ENCODE assay signal across 20 cellular contexts in genomic region chr1:30100186-30100862, GRCh38.
DNase-seq lines count a peak whose midpoint lies in the region; ATAC-seq, FAIRE-seq and TF ChIP-seq lines count a peak whose summit lies in the region.
"Had no signal": no experiment of that assay in that cellular context is flagged by ENCODE, and none has a peak within 500 bp of the region (broad histone marks: within the 10 kb centered on the region; RNA-seq: fewer than 3 reads in every experiment).

No MANE protein-coding gene starts in this region.

- 93% methylated on average over 11 of the region's 12 CpGs; no CpG with 5 or more reads in 1 of the 2 experiments for WGBS in H1 (ENCODE audit: extremely low coverage in 1 of 2, insufficient coverage in 1 of 2, insufficient read length in 1 of 2, insufficient replicate concordance in 2 of 2, low coverage in 1 of 2, low lambda C conversion rate in 2 of 2, missing lambda C conversion rate in 1 of 2), 2 experiments

- CTCF ChIA-PET in H1 (lab: Charles Lee; ENCODE audit: partially characterized antibody): interaction anchor here (0.6 to 1.6 kb wide), 7 partner anchors 9 to 399 kb away, joined by 3 to 6 read pairs (median 3); no protein-coding TSS in a partner anchor
- CTCF ChIA-PET in activated CD4-positive, alpha-beta memory T cell treated with anti-CD3 and anti-CD28 coated beads for 36 hours (lab: Charles Lee): interaction anchor here (1.2 kb wide), 1 partner anchor 14 kb away, joined by 3 read pairs; no protein-coding TSS in a partner anchor

- peaks cover 85% of the 10 kb centered on the region for H3K27me3 ChIP-seq in left ventricle myocardium inferior (ENCODE audit: low read depth)
- no peaks in the 10 kb centered on the region for H3K27me3 ChIP-seq in H1 (replicated peaks in 1 of 4; ENCODE audit: control insufficient read depth in 3 of 4, extremely low read depth in 1 of 4, insufficient read depth in 3 of 4, low read length in 3 of 4)
- H3K27me3 ChIP-seq in osteoblast (ENCODE audit: insufficient read depth, low read length): peaks cover 6% of the 10 kb centered on the region

- no peak for FAIRE-seq in H1 (lab: Jason Lieb, UNC)
- no peak for FAIRE-seq in kidney (lab: Jason Lieb, UNC)
- FAIRE-seq: G401.6, GM12892, GM19239 had no signal

- H3K27ac ChIP-seq in left ventricle myocardium inferior (replicated peaks): no peak overlapping the region
- H3K27ac ChIP-seq in H1 (ENCODE audit: low read depth, low read length): no peak overlapping the region
- H3K27ac ChIP-seq in kidney (ENCODE audit: low read depth in 2 of 2, low read length in 2 of 2): no peak overlapping the region
- H3K27ac ChIP-seq in osteoblast (ENCODE audit: low read depth, low read length): no peak overlapping the region

- no peak overlapping the region for H3K56ac ChIP-seq in H1 (replicated peaks; ENCODE audit: insufficient read length, low read depth, low read length)

- H3K36me3 ChIP-seq in left ventricle myocardium inferior (no peaks in the 10 kb centered on the region), H1 (ENCODE audit: control insufficient read depth in 2 of 4, insufficient read depth in 4 of 4, low read length in 3 of 4) (no peaks in the 10 kb centered on the region), kidney (ENCODE audit: control insufficient read depth in 1 of 2, insufficient read depth in 2 of 2, low read length in 2 of 2) (no peaks in the 10 kb centered on the region), osteoblast (ENCODE audit: insufficient read depth, low read length) (no peaks in the 10 kb centered on the region)

- ATAC-seq in left cardiac atrium (peak; percentile 80 to 88), GM21825 (IDR thresholded peaks at IDR 0.05; ENCODE audit: unreplicated experiment) (no peak), GM21381 (IDR thresholded peaks at IDR 0.05; ENCODE audit: unreplicated experiment) (no peak)

- no peak overlapping the region for H2BK120ac ChIP-seq in H1 (replicated peaks; ENCODE audit: low read depth, low read length)

- no peak overlapping the region for H3K23ac ChIP-seq in H1 (ENCODE audit: insufficient read length)

- no peak for TF ChIP-seq RAD21 in H1 (IDR thresholded peaks at IDR 0.05 in 1 of 2, conservative IDR thresholded peaks at IDR 0.05 in 1 of 2; ENCODE audit: low read depth in 2 of 2, low read length in 2 of 2)

- H3K79me2 ChIP-seq in H1 (ENCODE audit: control insufficient read depth in 1 of 2, insufficient read depth in 2 of 2, low read length in 2 of 2) (no peaks in the 10 kb centered on the region), osteoblast (ENCODE audit: insufficient read depth, low read length) (no peaks in the 10 kb centered on the region)

- H3K4me2 ChIP-seq in H1 (ENCODE audit: insufficient read depth in 1 of 2, low read depth in 2 of 2, low read length in 2 of 2) (no peak overlapping the region), osteoblast (ENCODE audit: insufficient read depth, low read length) (no peak overlapping the region)

- peaks cover 13% of the 10 kb centered on the region for H3K27me3 Mint-ChIP-seq in activated CD4-positive, alpha-beta memory T cell treated with anti-CD3 and anti-CD28 coated beads for 36 hours

- no peaks in the 10 kb centered on the region for H3K79me1 ChIP-seq in H1 (ENCODE audit: low read depth, low read length)

- H4K91ac ChIP-seq in H1 (replicated peaks; ENCODE audit: insufficient read length, low read length): no peak overlapping the region

- TF ChIP-seq EP300 in H1 (IDR thresholded peaks at IDR 0.05; ENCODE audit: borderline replicate concordance in 1 of 2, low read depth in 2 of 2, low read length in 2 of 2): no peak

- H4K5ac ChIP-seq in H1 (ENCODE audit: insufficient read length, low read depth, low read length): no peak overlapping the region

- no peak for TF ChIP-seq CTCF in left ventricle myocardium inferior (IDR thresholded peaks at IDR 0.05; ENCODE audit: borderline replicate concordance)
- TF ChIP-seq CTCF in H1 (IDR thresholded peaks at IDR 0.05; ENCODE audit: control extremely low read depth in 1 of 3, insufficient read depth in 1 of 3, low read depth in 1 of 3, low read length in 3 of 3): no peak
- TF ChIP-seq CTCF in kidney (IDR thresholded peaks at IDR 0.05; ENCODE audit: borderline replicate concordance, extremely low read depth, insufficient read depth): no peak
- TF ChIP-seq CTCF in osteoblast (IDR thresholded peaks at IDR 0.05; ENCODE audit: extremely low read depth, low read depth, low read length): no peak

- no peaks in the 10 kb centered on the region for H3K4me1 Mint-ChIP-seq in activated CD4-positive, alpha-beta memory T cell treated with anti-CD3 and anti-CD28 coated beads for 36 hours (ENCODE audit: low read depth)
- H3K4me1 Mint-ChIP-seq: CD4-positive, alpha-beta memory T cell had no signal

- no peak overlapping the region for H3K27ac Mint-ChIP-seq in activated CD4-positive, alpha-beta memory T cell treated with anti-CD3 and anti-CD28 coated beads for 36 hours
- H3K27ac Mint-ChIP-seq: CD4-positive, alpha-beta memory T cell had no signal

- POLR2A ChIA-PET in H1 (lab: Charles Lee; ENCODE audit: partially characterized antibody): no interaction called here
- POLR2A ChIA-PET in activated CD4-positive, alpha-beta memory T cell treated with anti-CD3 and anti-CD28 coated beads for 36 hours (lab: Charles Lee): no interaction called here

- no peaks in the 10 kb centered on the region for H3K23me2 ChIP-seq in H1 (ENCODE audit: low read depth, low read length)

- H3K4me3 ChIP-seq in left ventricle myocardium inferior (no peak overlapping the region), H1 (ENCODE audit: extremely low read depth in 1 of 4, insufficient read depth in 2 of 4, low read depth in 3 of 4, low read length in 4 of 4) (no peak overlapping the region), kidney (ENCODE audit: low read length in 2 of 2) (no peak overlapping the region), osteoblast (ENCODE audit: insufficient read depth, low read length) (no peak overlapping the region)

- H3K9ac ChIP-seq in H1 (replicated peaks in 1 of 4; ENCODE audit: extremely low read depth in 1 of 4, low read depth in 3 of 4, low read length in 3 of 4) (no peak overlapping the region), kidney (ENCODE audit: low read length in 2 of 2) (no peak overlapping the region)

- H2BK12ac ChIP-seq in H1 (ENCODE audit: low read depth, low read length): no peak overlapping the region

- H3K4me1 ChIP-seq in left ventricle myocardium inferior: no peaks in the 10 kb centered on the region
- peaks cover 0 to 3% (median 0%) of the 10 kb centered on the region in 4 experiments; a peak in 1 of 7 replicates for H3K4me1 ChIP-seq in H1 (replicated peaks in 1 of 4; ENCODE audit: control insufficient read depth in 3 of 4, insufficient read depth in 4 of 4, low read length in 3 of 4)
- H3K4me1 ChIP-seq in kidney (ENCODE audit: control insufficient read depth in 1 of 2, insufficient read depth in 1 of 2, low read depth in 1 of 2, low read length in 2 of 2): no peaks in the 10 kb centered on the region
- H3K4me1 ChIP-seq in osteoblast (ENCODE audit: insufficient read depth, low read length): no peaks in the 10 kb centered on the region

- H2AFZ ChIP-seq in H1 (ENCODE audit: low read length) (no peak overlapping the region), osteoblast (ENCODE audit: low read length) (no peak overlapping the region)

- H3K36me3 Mint-ChIP-seq in activated CD4-positive, alpha-beta memory T cell treated with anti-CD3 and anti-CD28 coated beads for 36 hours: no peaks in the 10 kb centered on the region
- H3K36me3 Mint-ChIP-seq: CD4-positive, alpha-beta memory T cell had no signal

- H4K20me1 ChIP-seq in H1 (replicated peaks in 1 of 2; ENCODE audit: control insufficient read depth in 1 of 2, insufficient read depth in 2 of 2, low read length in 2 of 2) (no peaks in the 10 kb centered on the region), osteoblast (ENCODE audit: insufficient read depth, low read length) (no peaks in the 10 kb centered on the region)

- H2BK20ac ChIP-seq in H1 (ENCODE audit: low read length): no peak overlapping the region

- H2BK5ac ChIP-seq in H1 (ENCODE audit: low read depth, low read length): peak overlapping the region; percentile 40; the same call in 1 of the 2 replicates

- intact Hi-C loops in left cardiac atrium (cut with DNase I) (loop anchor here in 1 of 2 donors (5.0 kb wide), 1 partner anchor 308 kb away; no protein-coding TSS in a partner anchor), left ventricle myocardium inferior (cut with micrococcal nuclease) (no loop called here), kidney (cut with DNase I) (no loop called here)
- intact Hi-C loops in activated CD4-positive, alpha-beta memory T cell treated with anti-CD3 and anti-CD28 coated beads for 36 hours (cut with micrococcal nuclease): no loop called here

- H4K8ac ChIP-seq in H1 (ENCODE audit: extremely low read depth, insufficient read depth, low read length): no peak overlapping the region; the same call in 1 of the 2 replicates

- H2AK5ac ChIP-seq in H1 (ENCODE audit: low read depth, low read length): no peak overlapping the region

- no peak for TF ChIP-seq POLR2A in H1 (IDR thresholded peaks at IDR 0.05; ENCODE audit: control extremely low read depth in 1 of 2, low read depth in 2 of 2, low read length in 2 of 2)

- no peak overlapping the region for H3K4me3 Mint-ChIP-seq in activated CD4-positive, alpha-beta memory T cell treated with anti-CD3 and anti-CD28 coated beads for 36 hours
- H3K4me3 Mint-ChIP-seq: CD4-positive, alpha-beta memory T cell had no signal

- no peak overlapping the region for H3K18ac ChIP-seq in H1 (ENCODE audit: extremely low read depth, low read length)

- 0 out of 2 replicates have a peak overlapping the region, but pooled peaks have one; percentile 3 for H2BK15ac ChIP-seq in H1 (ENCODE audit: low read length)

- no peak overlapping the region for H3K14ac ChIP-seq in H1 (ENCODE audit: insufficient read length)

- no peaks in the 10 kb centered on the region for H3K9me3 Mint-ChIP-seq in activated CD4-positive, alpha-beta memory T cell treated with anti-CD3 and anti-CD28 coated beads for 36 hours

- H3K9me3 ChIP-seq in left ventricle myocardium inferior (replicated peaks) (no peaks in the 10 kb centered on the region), H1 (ENCODE audit: insufficient read depth in 2 of 2, low read depth in 1 of 2, low read length in 1 of 2) (no peaks in the 10 kb centered on the region), kidney (ENCODE audit: control insufficient read depth in 1 of 2, low read length in 2 of 2) (no peaks in the 10 kb centered on the region), osteoblast (ENCODE audit: low read depth, low read length) (no peaks in the 10 kb centered on the region)

- DNase-seq in left cardiac atrium: no peak
- no peak for DNase-seq in left ventricle myocardium inferior
- no peak for DNase-seq in H1 (ENCODE audit: low read depth in 1 of 2, low spot score in 2 of 2)
- peak; percentile 31 for DNase-seq in kidney
- peak; percentile 37 for DNase-seq in osteoblast (ENCODE audit: insufficient read length, low spot score, missing footprints)
- DNase-seq in activated CD4-positive, alpha-beta memory T cell treated with anti-CD3 and anti-CD28 coated beads for 36 hours: no peak
- DNase-seq: C1 segment of cervical spinal cord; Calu3; CD4-positive, alpha-beta memory T cell; COR-L47; DMS53; DMS79 treated with DMSO at 0.1 percent for 48 hours; GOT3; H7; HCEC 1CT had no signal

- no peak overlapping the region for H3K4ac ChIP-seq in H1 (replicated peaks; ENCODE audit: insufficient read length, low read depth, low read length)

TF ChIP-seq in H1, 55 proteins besides CTCF, POLR2A, EP300 and RAD21 (continues in another document):
- no peak for TF ChIP-seq CBX5 (IDR thresholded peaks at IDR 0.05; ENCODE audit: low read depth, low read length)
- TF ChIP-seq CHD2 (IDR thresholded peaks at IDR 0.05; ENCODE audit: low read length): no peak

Comparison
In these comparisons a context has a peak if more than half of its experiments do, and no peak if none do; other contexts are left out.
1. ATAC-seq: peak in left cardiac atrium (2 of 2); none in GM21825 (single experiment) and GM21381 (single experiment).
2. DNase-seq: peak in kidney (single experiment) and osteoblast (single experiment); none in left cardiac atrium (single experiment), left ventricle myocardium inferior (single experiment), H1 (0 of 2) and activated CD4-positive, alpha-beta memory T cell treated with anti-CD3 and anti-CD28 coated beads for 36 hours (single experiment).